In genomic region chr1:55277377-55278130, GRCh38 we compare ENCODE assay signal across 8 cellular contexts.
DNase-seq lines count a peak whose midpoint lies in the region; ATAC-seq, FAIRE-seq and TF ChIP-seq lines count a peak whose summit lies in the region.

No MANE protein-coding gene starts in this region.

- no peak overlapping the region for H3K4me3 ChIP-seq in breast epithelium
- peak overlapping the region in 1 of 3 experiments; percentile 52 for H3K4me3 ChIP-seq in keratinocyte (ENCODE audit: control insufficient read depth in 2 of 3, extremely low read depth in 1 of 3, insufficient read depth in 2 of 3, low read depth in 1 of 3, low read length in 3 of 3)

- H3K9me3 ChIP-seq in breast epithelium, result no peaks in the 10 kb centered on the region
- no peaks in the 10 kb centered on the region for H3K9me3 ChIP-seq in keratinocyte (ENCODE audit: control insufficient read depth, low read depth, low read length)

- no peak overlapping the region for H3K9ac ChIP-seq in keratinocyte (ENCODE audit: control insufficient read depth, extremely low read depth, insufficient read depth, low read length)

- TF ChIP-seq CTCF in VCaP (conservative IDR thresholded peaks at IDR 0.05) (peak; percentile 88), breast epithelium (IDR thresholded peaks at IDR 0.05) (peak; percentile 79 to 92 (median 86)), keratinocyte (optimal IDR thresholded peaks at IDR 0.05 in 1 of 3, IDR thresholded peaks at IDR 0.05 in 1 of 3, conservative IDR thresholded peaks at IDR 0.05 in 1 of 3; ENCODE audit: extremely low read depth in 1 of 3, insufficient read depth in 2 of 3, low read length in 3 of 3) (peak; percentile 87 to 98 (median 92))

- H4K20me1 ChIP-seq in keratinocyte (ENCODE audit: control insufficient read depth, extremely low read depth, insufficient read depth, low read length), result no peaks in the 10 kb centered on the region

- DNase-seq in A172 (ENCODE audit: low spot score), result peak; percentile 62
- DNase-seq in GM18507 (ENCODE audit: extremely low spot score, insufficient read length, low read depth), result peak; percentile 64
- DNase-seq in NCI-H2107 (lab: John Stamatoyannopoulos, UW), result peak; percentile 69
- DNase-seq in breast epithelium (ENCODE audit: low spot score in 2 of 2), result peak; percentile 59 to 76
- peak; percentile 30 for DNase-seq in keratinocyte (ENCODE audit: low read depth, low spot score)
- DNase-seq in stimulated activated CD4-positive, alpha-beta T cell treated with anti-CD3 and anti-CD28 coated beads, Interleukin-1b, Interleukin-23, amount 100 ng/mL, for 48 hours, result peak; percentile 89

- H3K4me2 ChIP-seq in keratinocyte (ENCODE audit: control insufficient read depth, extremely low read depth, insufficient read depth, low read depth, low read length), result peak overlapping the region; percentile 66

- no peaks in the 10 kb centered on the region for H3K4me1 ChIP-seq in breast epithelium
- H3K4me1 ChIP-seq in keratinocyte (ENCODE audit: control insufficient read depth, extremely low read depth, insufficient read depth, low read length), result peaks cover 22% of the 10 kb centered on the region

- H3K27ac ChIP-seq in VCaP (no peak overlapping the region), breast epithelium (no peak overlapping the region), keratinocyte (ENCODE audit: control insufficient read depth, insufficient read depth, low read length) (no peak overlapping the region)

- FAIRE-seq in GM18507 (lab: Jason Lieb, UNC) (peak; percentile 83), keratinocyte (lab: Jason Lieb, UNC) (peak; percentile 77)

- intact Hi-C loops in breast epithelium (cut with DNase I; ENCODE audit: low total_unique reads), result loop anchor here (2.0 kb wide), 1 partner anchor 135 kb away; no protein-coding TSS in a partner anchor

- H3K36me3 ChIP-seq in breast epithelium (no peaks in the 10 kb centered on the region), keratinocyte (ENCODE audit: control insufficient read depth in 2 of 2, extremely low read depth in 1 of 2, insufficient read depth in 2 of 2, low read length in 2 of 2) (no peaks in the 10 kb centered on the region)

- peak; percentile 68 for ATAC-seq in HG03060 (IDR thresholded peaks at IDR 0.05; ENCODE audit: low read depth, unreplicated experiment)

- TF ChIP-seq POLR2A in breast epithelium (IDR thresholded peaks at IDR 0.05), result no peak

- no peaks in the 10 kb centered on the region for H3K79me2 ChIP-seq in keratinocyte (ENCODE audit: control insufficient read depth, insufficient read depth, low read length)

- peak overlapping the region; percentile 90 for H2AFZ ChIP-seq in keratinocyte (ENCODE audit: control insufficient read depth, low read length)

- dilution Hi-C loops in keratinocyte (cut with MboI; ENCODE audit: extremely low pct_ligation_motif_present, low sequenced_read_pairs), result no loop called here

- no peaks in the 10 kb centered on the region for H3K9me1 ChIP-seq in keratinocyte (ENCODE audit: control insufficient read depth, extremely low read depth, insufficient read depth, low read length)

- no peaks in the 10 kb centered on the region for H3K27me3 ChIP-seq in breast epithelium
- no peaks in the 10 kb centered on the region for H3K27me3 ChIP-seq in keratinocyte (ENCODE audit: control insufficient read depth, extremely low read depth, insufficient read depth, low read length)

Comparison
In these comparisons a context has a peak if more than half of its experiments do, and no peak if none do; other contexts are left out.
1. DNase-seq: peak in every context shown above with its lines; median percentile 89 in stimulated activated CD4-positive, alpha-beta T cell treated with anti-CD3 and anti-CD28 coated beads, Interleukin-1b, Interleukin-23, amount 100 ng/mL, for 48 hours; 69 in NCI-H2107; 68 in breast epithelium; 64 in GM18507; 62 in A172; 30 in keratinocyte.